Comparison of ENCODE assay signal across 19 cellular contexts in genomic region chr3:149197669-149198068, GRCh38. TPM values are rescaled to one million over a fixed set of nuclear protein-coding genes. Genes with fewer than 3 reads are reported as not detected.
DNase-seq lines count a peak whose midpoint lies in the region; ATAC-seq and TF ChIP-seq lines count a peak whose summit lies in the region.
"Had no signal": no experiment of that assay in that cellular context is flagged by ENCODE, and none has a peak within 500 bp of the region (broad histone marks: within the 10 kb centered on the region; RNA-seq: fewer than 3 reads in every experiment).

No MANE protein-coding gene starts in this region.

- no peak overlapping the region for H3K27ac ChIP-seq in right cardiac atrium (ENCODE audit: low read length)
- no peak overlapping the region for H3K27ac ChIP-seq in right atrium auricular region
- H3K27ac ChIP-seq in brain microvascular endothelial cell, result no peak overlapping the region
- H3K27ac ChIP-seq in iPS-20b (ENCODE audit: low read length), result peak overlapping the region; percentile 92
- H3K27ac ChIP-seq in subcutaneous abdominal adipose tissue (ENCODE audit: low read depth, low read length), result no peak overlapping the region
- H3K27ac ChIP-seq in GM23248, result no peak overlapping the region
- H3K27ac ChIP-seq: A549, adrenal gland, uterus had no signal

- DNase-seq in right cardiac atrium (peak in 1 of 3 donors; percentile 51), right atrium auricular region (ENCODE audit: low spot score) (no peak), brain microvascular endothelial cell (no peak), GM23248 (no peak), occipital lobe (lab: John Stamatoyannopoulos, UW) (no peak), cortex of kidney (lab: John Stamatoyannopoulos, UW) (no peak)
- DNase-seq: CD4-positive, CD25-positive, alpha-beta regulatory T cell; cerebellar nuclear complex; Kasumi-1; NCI-H1436 treated with DMSO at 0.1 percent for 48 hours; NK-92 treated with Interleukin-12 subunit alpha and Interleukin-12 subunit beta, amount 100 ng/mL, for 24 hours; T-cell; uterus had no signal

- peak in 1 of 2 donors; percentile 29 for ATAC-seq in right cardiac atrium
- ATAC-seq: A549; activated T-helper 17 cell treated with anti-CD3 and anti-CD28 coated beads, Interleukin-2, amount 50 U/mL, for 72 hours; T-cell had no signal

- no peaks in the 10 kb centered on the region for H4K20me1 ChIP-seq in GM23248 (ENCODE audit: insufficient read depth)

- in situ Hi-C loops in brain microvascular endothelial cell (cut with HindIII; ENCODE audit: low pct_ligation_motif_present, low sequenced_read_pairs), result no loop called here
- in situ Hi-C loops in GM23248 (cut with MboI), result no loop called here

- H3K9ac ChIP-seq in iPS-20b (ENCODE audit: low read depth, low read length) (peak overlapping the region; percentile 93), subcutaneous abdominal adipose tissue (ENCODE audit: low read length in 5 of 5) (no peak overlapping the region), GM23248 (no peak overlapping the region)

- H2AFZ ChIP-seq in GM23248, result no peak overlapping the region

- H3K36me3 ChIP-seq in right atrium auricular region (no peaks in the 10 kb centered on the region), brain microvascular endothelial cell (replicated peaks) (no peaks in the 10 kb centered on the region), iPS-20b (ENCODE audit: insufficient read depth, low read depth, low read length) (no peaks in the 10 kb centered on the region), subcutaneous abdominal adipose tissue (ENCODE audit: control insufficient read depth in 5 of 5, insufficient read depth in 5 of 5, low read length in 5 of 5) (no peaks in the 10 kb centered on the region), GM23248 (ENCODE audit: low read depth) (no peaks in the 10 kb centered on the region)
- H3K36me3 ChIP-seq: adrenal gland, uterus had no signal

- 23% methylated on average over 5 of the region's 5 CpGs for WGBS in right cardiac atrium
- 81 to 82% methylated on average over 5 of the region's 5 CpGs for WGBS in GM23248 (ENCODE audit: low coverage in 1 of 2, low lambda C conversion rate in 2 of 2, missing lambda C conversion rate in 2 of 2), 2 experiments

- no peak for TF ChIP-seq CTCF in right atrium auricular region (IDR thresholded peaks at IDR 0.05)
- TF ChIP-seq CTCF in brain microvascular endothelial cell (IDR thresholded peaks at IDR 0.05; ENCODE audit: low read depth, low read length, missing control alignments), result no peak

- H3F3A ChIP-seq in GM23248 (ENCODE audit: insufficient read depth), result no peaks in the 10 kb centered on the region

- no peak overlapping the region for H3K4me2 ChIP-seq in GM23248 (ENCODE audit: unreplicated experiment)
- H3K4me2 ChIP-seq: A549 had no signal

- no peaks in the 10 kb centered on the region for H3K9me2 ChIP-seq in GM23248 (ENCODE audit: insufficient read depth)

- H3K4me1 ChIP-seq in right cardiac atrium (ENCODE audit: control insufficient read depth, insufficient read depth, low read length) (no peaks in the 10 kb centered on the region), right atrium auricular region (no peaks in the 10 kb centered on the region), iPS-20b (ENCODE audit: insufficient read depth, low read length) (peaks cover 35% of the 10 kb centered on the region), subcutaneous abdominal adipose tissue (ENCODE audit: control insufficient read depth in 5 of 5, insufficient read depth in 5 of 5, low read length in 5 of 5) (peaks cover 0 to 5% (median 0%) of the 10 kb centered on the region in 5 donors), GM23248 (ENCODE audit: insufficient read depth) (peaks cover 6% of the 10 kb centered on the region; the same call in 1 of the 2 replicates)
- H3K4me1 ChIP-seq: adrenal gland, uterus had no signal

- no peaks in the 10 kb centered on the region for H3K79me2 ChIP-seq in GM23248 (ENCODE audit: insufficient read depth)

- H3K9me3 ChIP-seq in right cardiac atrium (ENCODE audit: control insufficient read depth, low read length), result no peaks in the 10 kb centered on the region
- no peaks in the 10 kb centered on the region for H3K9me3 ChIP-seq in right atrium auricular region
- no peaks in the 10 kb centered on the region for H3K9me3 ChIP-seq in iPS-20b (ENCODE audit: insufficient read depth, low read depth, low read length)
- no peaks in the 10 kb centered on the region for H3K9me3 ChIP-seq in subcutaneous abdominal adipose tissue (ENCODE audit: control insufficient read depth in 5 of 5, low read length in 5 of 5)
- no peaks in the 10 kb centered on the region for H3K9me3 ChIP-seq in GM23248 (ENCODE audit: low read depth)
- H3K9me3 ChIP-seq: A549, adrenal gland, uterus had no signal

- intact Hi-C loops in right cardiac atrium (cut with DNase I), result no loop called here

- H3K4me3 ChIP-seq in right cardiac atrium (ENCODE audit: low read length) (peak overlapping the region; percentile 18), right atrium auricular region (peak overlapping the region in 1 of 2 donors; percentile 20), brain microvascular endothelial cell (ENCODE audit: low read depth, low read length) (peak overlapping the region; percentile 0), iPS-20b (ENCODE audit: low read length) (peak overlapping the region; percentile 43), subcutaneous abdominal adipose tissue (ENCODE audit: low read depth in 1 of 5, low read length in 5 of 5) (peak overlapping the region in 4 of 5 donors; percentile 12 to 63 (median 30)), GM23248 (no peak overlapping the region)
- H3K4me3 ChIP-seq: A549, adrenal gland, uterus had no signal

- H3K27me3 ChIP-seq in right cardiac atrium (ENCODE audit: control insufficient read depth, insufficient read depth) (no peaks in the 10 kb centered on the region), right atrium auricular region (no peaks in the 10 kb centered on the region), brain microvascular endothelial cell (replicated peaks) (no peaks in the 10 kb centered on the region), iPS-20b (ENCODE audit: insufficient read depth, low read length) (no peaks in the 10 kb centered on the region), subcutaneous abdominal adipose tissue (ENCODE audit: control insufficient read depth in 5 of 5, insufficient read depth in 4 of 5, low read length in 5 of 5) (no peaks in the 10 kb centered on the region), GM23248 (replicated peaks; ENCODE audit: insufficient read depth) (no peaks in the 10 kb centered on the region)
- H3K27me3 ChIP-seq: adrenal gland, uterus had no signal

RNA-seq across cellular contexts. Expression of gene CP, which starts 24.0 kb away (rescaled TPM):
- 10 to 100 TPM; 11.0 to 31.2 (median 27.5) TPM for total RNA-seq in right cardiac atrium
- 14.5 TPM for polyA plus RNA-seq in right cardiac atrium
- total RNA-seq in right atrium auricular region, result 10 to 100 TPM in 1 of 2 donors, 1 to 10 TPM in 1; 6.8 to 68.4 TPM
- 0.51 TPM in 1 of 2 replicates, not detected in the other for total RNA-seq in GM23248 (2014; rRNA removed; shearing (Covaris generic))
- not detected in 2 replicates for polyA plus RNA-seq in GM23248 (2016; fragmentation: Nextera tagmentation; extraction: Ambion mirVana)
- total RNA-seq in occipital lobe, result 1.7 TPM
- total RNA-seq: activated T-helper 17 cell treated with anti-CD3 and anti-CD28 coated beads, Interleukin-2, amount 50 U/mL, for 72 hours; CD4-positive, CD25-positive, alpha-beta regulatory T cell; glomerular endothelial cell had no signal
